Comparison of ENCODE assay signal across 8 cellular contexts in the genomic region with DNA sequence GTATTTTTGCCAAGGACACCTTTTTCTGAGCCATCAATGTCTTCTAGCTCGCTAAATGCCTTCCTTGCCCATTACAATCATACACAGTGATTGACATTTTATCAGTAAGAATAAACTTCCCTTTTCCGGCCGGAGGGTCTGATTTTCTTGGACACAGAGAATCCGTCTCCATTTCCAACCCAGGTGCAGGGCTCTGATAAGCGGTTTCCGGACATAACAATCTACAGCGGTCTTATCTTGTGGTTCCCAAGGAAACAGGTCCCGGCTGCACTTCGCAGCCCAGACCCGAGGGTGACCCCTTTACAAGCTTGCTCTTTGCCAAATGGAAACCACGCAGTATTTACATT. TPM values are rescaled to one million over a fixed set of nuclear protein-coding genes. Genes with fewer than 3 reads are reported as not detected.
DNase-seq lines count a peak whose midpoint lies in the region; ATAC-seq and TF ChIP-seq lines count a peak whose summit lies in the region.

No MANE protein-coding gene starts in this region.

- peaks cover 25% of the 10 kb centered on the region for H3K4me1 Mint-ChIP-seq in activated CD4-positive, alpha-beta memory T cell treated with anti-CD3 and anti-CD28 coated beads for 36 hours (ENCODE audit: low read depth)

- H3K9me3 ChIP-seq in psoas muscle, result no peaks in the 10 kb centered on the region

- CTCF ChIA-PET in activated CD4-positive, alpha-beta memory T cell treated with anti-CD3 and anti-CD28 coated beads for 36 hours (lab: Charles Lee), result interaction anchor here (0.6 to 3.0 kb wide), 31 partner anchors 9 to 780 kb away, joined by 3 to 54 read pairs (median 5); partner anchors contain the start of genes TLE6 and ZNF57

- ATAC-seq in psoas muscle, result peak in 3 of 4 donors; percentile 0 to 19 (median 0)
- no peak for ATAC-seq in HG02981 (IDR thresholded peaks at IDR 0.05; ENCODE audit: unreplicated experiment)

- H3K4me3 ChIP-seq in psoas muscle, result peak overlapping the region; percentile 79

- H3K27ac Mint-ChIP-seq in activated CD4-positive, alpha-beta memory T cell treated with anti-CD3 and anti-CD28 coated beads for 36 hours, result peak overlapping the region; percentile 97

- TF ChIP-seq CTCF in psoas muscle (IDR thresholded peaks at IDR 0.05), result no peak

- POLR2A ChIA-PET in activated CD4-positive, alpha-beta memory T cell treated with anti-CD3 and anti-CD28 coated beads for 36 hours (lab: Charles Lee), result interaction anchor here (0.9 to 1.5 kb wide), 3 partner anchors 38 to 154 kb away, joined by 3 to 5 read pairs (median 3); no protein-coding TSS in a partner anchor

- intact Hi-C loops in activated CD4-positive, alpha-beta memory T cell treated with anti-CD3 and anti-CD28 coated beads for 36 hours (cut with micrococcal nuclease), result loop anchor here (2.0 kb wide), 2 partner anchors 63 to 235 kb away; partner anchors contain the start of gene NCLN
- intact Hi-C loops in cardiac septum (cut with DNase I) (no loop called here), psoas muscle (cut with DNase I) (loop anchor here (5.0 to 10.0 kb wide), 4 partner anchors 105 to 232 kb away; partner anchors contain the start of gene ZNF555 (in 1 of the 2))

- no peaks in the 10 kb centered on the region for H3K27me3 ChIP-seq in psoas muscle (ENCODE audit: insufficient read depth in 3 of 3, low read length in 2 of 3)

- no peaks in the 10 kb centered on the region for H3K9me3 Mint-ChIP-seq in activated CD4-positive, alpha-beta memory T cell treated with anti-CD3 and anti-CD28 coated beads for 36 hours

- H3K36me3 ChIP-seq in psoas muscle (ENCODE audit: insufficient read depth in 1 of 2, low read depth in 1 of 2), result no peaks in the 10 kb centered on the region

- H3K27ac ChIP-seq in psoas muscle, result peak overlapping the region; percentile 91

- no peaks in the 10 kb centered on the region for H3K27me3 Mint-ChIP-seq in activated CD4-positive, alpha-beta memory T cell treated with anti-CD3 and anti-CD28 coated beads for 36 hours

- 0 to 1% (median 1%) methylated on average over 11 of the region's 11 CpGs for WGBS in psoas muscle, 3 donors

- peaks cover 8% of the 10 kb centered on the region for H3K36me3 Mint-ChIP-seq in activated CD4-positive, alpha-beta memory T cell treated with anti-CD3 and anti-CD28 coated beads for 36 hours

- DNase-seq in NCI-H2196 (lab: John Stamatoyannopoulos, UW; ENCODE audit: unreplicated experiment) (peak; percentile 49), NCI-H2196 treated with DMSO at 0.1 percent for 48 hours (lab: John Stamatoyannopoulos, UW; ENCODE audit: unreplicated experiment) (no peak), HT-29 (ENCODE audit: low spot score) (peak; percentile 46), cardiac septum (ENCODE audit: low spot score) (peak; percentile 84), psoas muscle (peak in 1 of 2 donors; percentile 62), mucosa of gallbladder (ENCODE audit: low spot score) (no peak)
- no peak for DNase-seq in activated CD4-positive, alpha-beta memory T cell treated with anti-CD3 and anti-CD28 coated beads for 36 hours

- H3K4me3 Mint-ChIP-seq in activated CD4-positive, alpha-beta memory T cell treated with anti-CD3 and anti-CD28 coated beads for 36 hours, result peak overlapping the region; percentile 98

- H3K4me1 ChIP-seq in psoas muscle, result peaks cover 15% of the 10 kb centered on the region

RNA-seq across cellular contexts. Expression of gene ZNF77, which starts 5.1 kb away (rescaled TPM):
- total RNA-seq in HT-29 (2014; rRNA removed; shearing (Covaris generic)), result 0.86 and 1.7 TPM in 2 replicates
- total RNA-seq in activated CD4-positive, alpha-beta memory T cell treated with anti-CD3 and anti-CD28 coated beads for 36 hours, result 1 to 10 TPM; 4.3 to 4.8 TPM
- 2.0 TPM for total RNA-seq in cardiac septum
- total RNA-seq in psoas muscle, result 1 to 10 TPM; 1.3 to 2.4 (median 1.3) TPM
- 1 to 10 TPM in 2 of 3 donors, under 1 TPM in 1; 0.84 to 1.9 (median 1.6) TPM for polyA plus RNA-seq in psoas muscle
- total RNA-seq in mucosa of gallbladder, result 2.8 TPM

RNA-seq across cellular contexts. Expression of gene TLE6, which starts 27.5 kb away (rescaled TPM):
- 0.48 TPM in 1 of 2 replicates, not detected in the other for total RNA-seq in HT-29 (2014; rRNA removed; shearing (Covaris generic))
- 1 to 10 TPM; 2.5 to 2.6 TPM for total RNA-seq in activated CD4-positive, alpha-beta memory T cell treated with anti-CD3 and anti-CD28 coated beads for 36 hours
- total RNA-seq in cardiac septum (1.0 TPM), psoas muscle (under 1 TPM in 3 of 4 donors, not detected in 1; 0.50 to 0.89 (median 0.68) TPM), mucosa of gallbladder (0.63 TPM)
- 1 to 10 TPM in 2 of 3 donors, under 1 TPM in 1; 0.96 to 2.2 (median 1.5) TPM for polyA plus RNA-seq in psoas muscle

RNA-seq across cellular contexts. Expression of gene ZNF57, which starts 49.2 kb away (rescaled TPM):
- 5.6 and 5.7 TPM in 2 replicates for total RNA-seq in HT-29 (2014; rRNA removed; shearing (Covaris generic))
- total RNA-seq in activated CD4-positive, alpha-beta memory T cell treated with anti-CD3 and anti-CD28 coated beads for 36 hours, result 1 to 10 TPM; 6.7 to 8.3 TPM
- 1.8 TPM for total RNA-seq in cardiac septum
- total RNA-seq in psoas muscle, result 1 to 10 TPM; 1.0 to 1.7 (median 1.3) TPM
- polyA plus RNA-seq in psoas muscle, result 1 to 10 TPM in 1 of 3 donors, under 1 TPM in 2; 0.65 to 1.9 (median 0.77) TPM
- total RNA-seq in mucosa of gallbladder, result 6.0 TPM

Comparison
In these comparisons a context has a peak if more than half of its experiments do, and no peak if none do; other contexts are left out.
1. DNase-seq: peak in NCI-H2196 (single experiment), HT-29 (single experiment) and cardiac septum (single experiment); none in NCI-H2196 treated with DMSO at 0.1 percent for 48 hours (single experiment), activated CD4-positive, alpha-beta memory T cell treated with anti-CD3 and anti-CD28 coated beads for 36 hours (single experiment) and mucosa of gallbladder (single experiment).